ENCODE assay signal across 8 cellular contexts in the genomic region with DNA sequence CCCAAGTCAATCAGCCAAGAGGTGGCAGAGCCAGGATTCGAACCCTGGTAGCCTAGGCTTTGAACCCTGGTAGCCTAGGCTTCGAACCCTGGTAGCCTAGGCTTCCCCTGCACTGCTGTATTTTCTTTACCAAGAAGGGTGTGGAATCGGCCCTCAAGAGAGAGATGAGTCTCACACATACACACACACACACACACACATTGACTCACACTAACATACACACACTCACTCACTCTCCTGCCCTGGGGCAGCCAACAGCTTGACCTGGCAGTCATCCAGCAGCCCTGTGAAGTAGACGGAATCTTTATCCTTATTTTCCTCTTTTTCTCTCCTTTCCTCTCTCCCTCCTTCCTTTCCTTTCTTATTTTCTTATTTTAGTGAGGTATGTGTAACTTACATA. TPM values are rescaled to one million over a fixed set of nuclear protein-coding genes. Genes with fewer than 3 reads are reported as not detected.
DNase-seq lines count a peak whose midpoint lies in the region.

No MANE protein-coding gene starts in this region.

- H2BK5ac ChIP-seq in mesendoderm (ENCODE audit: low read length), result no peak overlapping the region

- no peak overlapping the region for H2AK5ac ChIP-seq in mesendoderm (ENCODE audit: low read length)

- H3K79me1 ChIP-seq in mesendoderm (ENCODE audit: low read length), result no peaks in the 10 kb centered on the region

- peak overlapping the region; percentile 94 for H3K27ac ChIP-seq in muscle layer of colon (ENCODE audit: low read depth, low read length)
- no peak overlapping the region for H3K27ac ChIP-seq in mesendoderm (ENCODE audit: low read depth, low read length)

- H3K9ac ChIP-seq in muscle layer of colon (ENCODE audit: low read length) (peak overlapping the region; percentile 55), mesendoderm (ENCODE audit: low read length) (no peak overlapping the region)

- WGBS in mesendoderm (ENCODE audit: extremely low coverage, insufficient coverage, low lambda C conversion rate), result no CpG with 5 or more reads among the region's 4 CpGs

- H3K4me1 ChIP-seq in muscle layer of colon (ENCODE audit: insufficient read depth, low read length) (peaks cover 72% of the 10 kb centered on the region), mesendoderm (ENCODE audit: control insufficient read depth, low read depth, low read length) (peaks cover 3% of the 10 kb centered on the region)

- H4K8ac ChIP-seq in mesendoderm (ENCODE audit: low read depth, low read length), result no peak overlapping the region

- no peaks in the 10 kb centered on the region for H3K9me3 ChIP-seq in muscle layer of colon (ENCODE audit: low read length)

- H3K4me3 ChIP-seq in muscle layer of colon (ENCODE audit: low read depth in 1 of 2, low read length in 2 of 2), result no peak overlapping the region
- no peak overlapping the region for H3K4me3 ChIP-seq in mesendoderm (ENCODE audit: low read length)

- H3K18ac ChIP-seq in mesendoderm (ENCODE audit: low read length), result no peak overlapping the region

- H3K56ac ChIP-seq in mesendoderm (ENCODE audit: low read length), result no peak overlapping the region

- no peak overlapping the region for H3K4ac ChIP-seq in mesendoderm (ENCODE audit: low read depth, low read length)

- H4K5ac ChIP-seq in mesendoderm (ENCODE audit: low read length), result no peak overlapping the region

- peak; percentile 79 for DNase-seq in A172 (ENCODE audit: low spot score)
- peak; percentile 97 for DNase-seq in M059J (ENCODE audit: low read depth)
- peak; percentile 86 for DNase-seq in dedifferentiated amniotic fluid mesenchymal stem cell (ENCODE audit: extremely low spot score)
- DNase-seq in mesendoderm, result no peak
- DNase-seq in iPS-NIHi11 (ENCODE audit: low spot score), result no peak
- DNase-seq in NCI-H2227 (lab: John Stamatoyannopoulos, UW; ENCODE audit: unreplicated experiment), result no peak
- DNase-seq in Ammon's horn (ENCODE audit: low spot score), result no peak

- no peaks in the 10 kb centered on the region for H3K79me2 ChIP-seq in mesendoderm (ENCODE audit: control insufficient read depth, insufficient read depth, low read length)

- peaks cover 3% of the 10 kb centered on the region for H3K36me3 ChIP-seq in muscle layer of colon (ENCODE audit: insufficient read depth, low read length)
- no peaks in the 10 kb centered on the region for H3K36me3 ChIP-seq in mesendoderm (ENCODE audit: control insufficient read depth, insufficient read depth, low read length)

- H3K4me2 ChIP-seq in mesendoderm (ENCODE audit: low read length), result no peak overlapping the region

- no peak overlapping the region for H3K23ac ChIP-seq in mesendoderm (ENCODE audit: low read length)

- H2BK120ac ChIP-seq in mesendoderm (ENCODE audit: low read depth, low read length), result no peak overlapping the region

- H3K27me3 ChIP-seq in muscle layer of colon (ENCODE audit: control insufficient read depth in 1 of 2, insufficient read depth in 2 of 2, low read length in 2 of 2) (no peaks in the 10 kb centered on the region), mesendoderm (ENCODE audit: insufficient read depth, low read length, poor library complexity) (no peaks in the 10 kb centered on the region)

- no peak overlapping the region for H2BK15ac ChIP-seq in mesendoderm (replicated peaks; ENCODE audit: low read depth)

RNA-seq across cellular contexts. Expression of a gene that starts 55.4 kb away (rescaled TPM):
- total RNA-seq in A172 (2014; rRNA removed; shearing (Covaris generic)), result 187 and 205 TPM in 2 replicates
- 91.3 and 91.7 TPM in 2 replicates for total RNA-seq in M059J (2014; rRNA removed; shearing (Covaris generic))
- 99.4 TPM for polyA plus RNA-seq in mesendoderm (2013, experiment 1 of 2)
- 101 TPM for polyA plus RNA-seq in mesendoderm (2013, experiment 2 of 2)

Comparison
In these comparisons a context has a peak if more than half of its experiments do, and no peak if none do; other contexts are left out.
1. DNase-seq: peak in A172 (single experiment), M059J (single experiment) and dedifferentiated amniotic fluid mesenchymal stem cell (single experiment); none in mesendoderm (single experiment), iPS-NIHi11 (single experiment), NCI-H2227 (single experiment) and Ammon's horn (single experiment).